In the genomic region with DNA sequence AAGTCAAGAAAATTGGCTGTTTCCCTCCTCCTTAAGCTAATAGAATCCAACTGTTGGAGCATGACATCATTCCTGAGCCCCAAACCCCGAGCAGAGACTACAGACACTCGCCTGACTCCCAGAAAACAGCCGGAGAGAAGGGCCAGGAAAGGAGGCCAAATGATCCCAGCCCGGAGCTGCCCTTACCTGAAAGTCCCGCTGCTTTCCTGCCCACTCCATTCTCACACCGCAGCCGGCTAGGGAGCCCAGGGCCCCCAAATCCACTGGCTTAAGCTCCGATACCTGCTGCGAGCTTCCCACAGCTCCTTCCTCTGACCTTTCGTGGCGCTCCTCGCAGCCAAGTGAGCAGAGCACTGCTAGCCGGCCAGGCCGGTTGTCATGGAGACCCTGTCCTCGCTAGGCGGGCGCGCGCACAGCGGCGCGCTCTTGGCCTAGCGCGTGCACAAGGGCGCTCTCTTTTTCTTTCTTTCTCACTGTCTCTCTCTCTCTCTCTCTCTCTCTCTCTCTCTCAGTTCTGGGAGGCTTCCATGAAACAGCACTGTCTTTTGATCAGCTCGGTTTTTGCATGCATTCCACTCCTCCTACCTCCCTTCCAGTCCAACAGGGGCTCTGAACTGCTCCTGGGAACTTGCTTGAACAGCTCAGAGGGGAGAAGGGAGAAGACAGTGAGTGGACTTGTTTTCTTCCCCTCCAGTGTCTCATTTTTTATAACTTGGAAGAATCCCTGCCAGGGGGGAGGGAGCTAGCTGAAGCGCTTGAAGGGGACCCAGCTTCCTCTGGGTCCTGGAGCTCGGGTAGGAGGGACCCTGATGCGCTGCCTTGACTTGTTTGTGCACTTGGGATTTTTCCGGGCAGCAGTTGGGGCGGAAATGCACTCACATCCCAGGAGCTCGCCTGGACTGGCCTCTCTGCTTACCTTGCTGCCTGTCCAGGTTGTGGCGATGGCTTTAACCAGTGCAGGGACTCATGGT, we compare ENCODE assay signal across 9 cellular contexts.
DNase-seq lines count a peak whose midpoint lies in the region; ATAC-seq, FAIRE-seq and TF ChIP-seq lines count a peak whose summit lies in the region.
"Had no signal": no experiment of that assay in that cellular context is flagged by ENCODE, and none has a peak within 500 bp of the region (broad histone marks: within the 10 kb centered on the region; RNA-seq: fewer than 3 reads in every experiment).

No MANE protein-coding gene starts in this region.

- peak overlapping the region; percentile 66 for H3K9ac ChIP-seq in iPS-15b (ENCODE audit: low read depth, low read length)

- ATAC-seq in GM21515 (IDR thresholded peaks at IDR 0.05; ENCODE audit: unreplicated experiment) (no peak), GM21619 (IDR thresholded peaks at IDR 0.05; ENCODE audit: unreplicated experiment) (no peak)

- peak; percentile 66 for DNase-seq in GM13977 (ENCODE audit: low spot score)
- DNase-seq in NCI-H69 (lab: John Stamatoyannopoulos, UW), result peak; percentile 95
- DNase-seq in bronchial epithelial cell (ENCODE audit: low read depth), result peak; percentile 75
- DNase-seq in pulmonary artery endothelial cell (ENCODE audit: low read depth, low spot score), result peak; percentile 11

- peaks cover 16% of the 10 kb centered on the region for H3K4me1 ChIP-seq in iPS-15b (ENCODE audit: control insufficient read depth, insufficient read depth, low read length)

- in situ Hi-C loops in GM13977 (cut with MboI; ENCODE audit: low pct_unique_long_range_greater_than_20kb, low sequenced_read_pairs, unreplicated experiment), result no loop called here

- TF ChIP-seq CTCF in 22Rv1 (IDR thresholded peaks at IDR 0.05) (peak; percentile 17), GM13977 (IDR thresholded peaks at IDR 0.05; ENCODE audit: extremely low read depth, insufficient read depth, missing control alignments) (no peak), bronchial epithelial cell (IDR thresholded peaks at IDR 0.05; ENCODE audit: insufficient read depth, low read length, severe bottlenecking) (no peak)

- no peaks in the 10 kb centered on the region for H3K27me3 ChIP-seq in bronchial epithelial cell (ENCODE audit: control insufficient read depth, insufficient read depth, low read length)
- no peaks in the 10 kb centered on the region for H3K27me3 ChIP-seq in iPS-15b (ENCODE audit: control insufficient read depth, insufficient read depth, low read length)

- H3K36me3 ChIP-seq in bronchial epithelial cell (ENCODE audit: control insufficient read depth, insufficient read depth, low read length), result no peaks in the 10 kb centered on the region
- H3K36me3 ChIP-seq in iPS-15b (ENCODE audit: control insufficient read depth, insufficient read depth, low read length), result no peaks in the 10 kb centered on the region

- H3K4me3 ChIP-seq in bronchial epithelial cell (ENCODE audit: low read depth, low read length) (peak overlapping the region; percentile 60), iPS-15b (ENCODE audit: low read depth, low read length) (peak overlapping the region; percentile 68)

- H3K9me3 ChIP-seq in iPS-15b (ENCODE audit: control insufficient read depth, insufficient read depth, low read length), result no peaks in the 10 kb centered on the region

- H3K27ac ChIP-seq in 22Rv1, result no peak overlapping the region

- no peak for FAIRE-seq in bronchial epithelial cell (lab: Jason Lieb, UNC)
- FAIRE-seq: colon had no signal

Comparison
In these comparisons a context has a peak if more than half of its experiments do, and no peak if none do; other contexts are left out.
1. DNase-seq: peak in every context shown above with its lines; median percentile 95 in NCI-H69; 75 in bronchial epithelial cell; 66 in GM13977; 11 in pulmonary artery endothelial cell.